29 cellular contexts compared by ENCODE assay signal in genomic region chr5:81808106-81808505, GRCh38.
"Had no signal": no experiment of that assay in that cellular context is flagged by ENCODE, and none has a peak within 500 bp of the region (broad histone marks: within the 10 kb centered on the region; RNA-seq: fewer than 3 reads in every experiment).

No MANE protein-coding gene starts in this region.

- H3K4me1 ChIP-seq: colonic mucosa, esophagus muscularis mucosa, esophagus squamous epithelium, foreskin keratinocyte, gastrocnemius medialis, gastroesophageal sphincter, heart left ventricle, heart right ventricle had no signal

- DNase-seq: colonic mucosa; cortex of kidney; dermis blood vessel endothelial cell; dorsolateral prefrontal cortex; effector CD4-positive, alpha-beta T cell; effector CD8-positive, alpha-beta T cell; effector memory CD4-positive, alpha-beta T cell; effector memory CD8-positive, alpha-beta T cell; endodermal cell; erythroblast; esophagus squamous epithelium; foreskin fibroblast; foreskin keratinocyte; foreskin melanocyte; gastrocnemius medialis; glutamatergic neuron; head of caudate nucleus; heart left ventricle; heart right ventricle had no signal

- FAIRE-seq: colon, endometrium, endothelial cell of umbilical vein, frontal cortex had no signal

- H3K36me3 ChIP-seq: colonic mucosa, esophagus muscularis mucosa, esophagus squamous epithelium, gastrocnemius medialis, gastroesophageal sphincter, heart left ventricle, heart right ventricle had no signal

- ATAC-seq: effector memory CD8-positive, alpha-beta T cell; esophagus mucosa; foreskin keratinocyte; gastrocnemius medialis; gastroesophageal sphincter; heart left ventricle; heart right ventricle had no signal

- H3K27ac Mint-ChIP-seq: dendritic cell treated with granulocyte-macrophage colony-stimulating factor and Interleukin-4, amounts not matched to agents 40 ng/mL and 50 ng/mL, for 4 days; effector memory CD8-positive, alpha-beta T cell; endodermal cell had no signal

- H3K4me3 ChIP-seq: colonic mucosa, coronary artery, dorsolateral prefrontal cortex, esophagus muscularis mucosa, esophagus squamous epithelium, gastrocnemius medialis, gastroesophageal sphincter, heart left ventricle, heart right ventricle had no signal

- H3K27me3 ChIP-seq: colonic mucosa, dorsolateral prefrontal cortex, esophagus muscularis mucosa, esophagus squamous epithelium, foreskin keratinocyte, gastrocnemius medialis, gastroesophageal sphincter, heart left ventricle, heart right ventricle had no signal

- H3K4me3 Mint-ChIP-seq: dendritic cell treated with granulocyte-macrophage colony-stimulating factor and Interleukin-4, amounts not matched to agents 40 ng/mL and 50 ng/mL, for 4 days; effector memory CD8-positive, alpha-beta T cell; endodermal cell had no signal

- H3K4me1 Mint-ChIP-seq: endodermal cell had no signal

- H3K27me3 Mint-ChIP-seq: dendritic cell treated with granulocyte-macrophage colony-stimulating factor and Interleukin-4, amounts not matched to agents 40 ng/mL and 50 ng/mL, for 4 days had no signal

- H3K9me3 ChIP-seq: colonic mucosa had no signal

- H3K27ac ChIP-seq: colonic mucosa, coronary artery, dorsolateral prefrontal cortex, epithelial cell of prostate, esophagus muscularis mucosa, esophagus squamous epithelium, foreskin keratinocyte, gastrocnemius medialis, gastroesophageal sphincter, heart left ventricle, heart right ventricle had no signal
